1 cellular context compared by ENCODE assay signal in the genomic region with DNA sequence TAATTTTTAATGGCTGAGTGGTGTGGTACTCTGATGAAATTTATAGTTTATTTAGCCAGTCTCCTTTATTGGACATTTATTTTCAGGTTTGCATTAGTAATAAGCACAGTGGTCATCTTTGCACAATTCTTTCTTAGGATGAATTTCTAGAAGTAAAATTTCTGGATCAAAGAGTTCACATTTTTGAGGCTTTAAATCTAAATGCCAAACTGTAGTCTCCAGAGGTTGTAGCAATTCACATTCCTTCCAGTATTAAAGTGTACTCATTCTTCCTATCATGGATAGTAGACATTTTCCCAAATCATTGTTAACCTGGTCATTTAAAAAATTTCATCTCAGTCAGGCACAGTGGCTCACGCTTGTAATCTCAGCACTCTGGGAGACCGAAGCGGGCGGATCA.
TF ChIP-seq lines count a peak whose summit lies in the region.

No MANE protein-coding gene starts in this region.

TF ChIP-seq in HepG2, 621 proteins besides CTCF, POLR2A, EP300 and RAD21 (continued from another document):
- no peak for TF ChIP-seq LCORL (IDR thresholded peaks at IDR 0.05)
- TF ChIP-seq LCORL (CRISPR knock-in tag; IDR thresholded peaks at IDR 0.05) = no peak
- no peak for TF ChIP-seq SAFB2 (CRISPR knock-in tag; IDR thresholded peaks at IDR 0.05; ENCODE audit: borderline replicate concordance, low read depth)
- TF ChIP-seq MZF1 (CRISPR knock-in tag; IDR thresholded peaks at IDR 0.05; ENCODE audit: borderline replicate concordance) = no peak
- no peak for TF ChIP-seq ZNF773 (CRISPR knock-in tag; IDR thresholded peaks at IDR 0.05; ENCODE audit: borderline replicate concordance)
- no peak for TF ChIP-seq ZBTB7B (CRISPR knock-in tag; IDR thresholded peaks at IDR 0.05)
- no peak for TF ChIP-seq GTF2F1 (IDR thresholded peaks at IDR 0.05; ENCODE audit: low read length)
- no peak for TF ChIP-seq ZNF337 (CRISPR knock-in tag; IDR thresholded peaks at IDR 0.05; ENCODE audit: borderline replicate concordance, low read depth)
- no peak for TF ChIP-seq TFAP4 (IDR thresholded peaks at IDR 0.05; ENCODE audit: borderline replicate concordance, low read depth)
- no peak for TF ChIP-seq ZNF333 (CRISPR knock-in tag; IDR thresholded peaks at IDR 0.05; ENCODE audit: borderline replicate concordance)
- TF ChIP-seq ZNF180 (CRISPR knock-in tag; IDR thresholded peaks at IDR 0.05; ENCODE audit: borderline replicate concordance, low read depth) = no peak
- TF ChIP-seq ZNF577 (CRISPR knock-in tag; IDR thresholded peaks at IDR 0.05; ENCODE audit: borderline replicate concordance, low read depth) = no peak
- TF ChIP-seq ZNF101 (CRISPR knock-in tag; IDR thresholded peaks at IDR 0.05; ENCODE audit: borderline replicate concordance, low read depth) = no peak
- TF ChIP-seq ZNF713 (CRISPR knock-in tag; IDR thresholded peaks at IDR 0.05) = no peak
- TF ChIP-seq, protein P1, sequence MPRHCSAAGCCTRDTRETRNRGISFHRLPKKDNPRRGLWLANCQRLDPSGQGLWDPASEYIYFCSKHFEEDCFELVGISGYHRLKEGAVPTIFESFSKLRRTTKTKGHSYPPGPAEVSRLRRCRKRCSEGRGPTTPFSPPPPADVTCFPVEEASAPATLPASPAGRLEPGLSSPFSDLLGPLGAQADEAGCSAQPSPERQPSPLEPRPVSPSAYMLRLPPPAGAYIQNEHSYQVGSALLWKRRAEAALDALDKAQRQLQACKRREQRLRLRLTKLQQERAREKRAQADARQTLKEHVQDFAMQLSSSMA (CRISPR knock-in tag; IDR thresholded peaks at IDR 0.05) = no peak
- TF ChIP-seq ZNF292 (CRISPR knock-in tag; IDR thresholded peaks at IDR 0.05; ENCODE audit: borderline replicate concordance, low read depth) = no peak
